In the genomic region with DNA sequence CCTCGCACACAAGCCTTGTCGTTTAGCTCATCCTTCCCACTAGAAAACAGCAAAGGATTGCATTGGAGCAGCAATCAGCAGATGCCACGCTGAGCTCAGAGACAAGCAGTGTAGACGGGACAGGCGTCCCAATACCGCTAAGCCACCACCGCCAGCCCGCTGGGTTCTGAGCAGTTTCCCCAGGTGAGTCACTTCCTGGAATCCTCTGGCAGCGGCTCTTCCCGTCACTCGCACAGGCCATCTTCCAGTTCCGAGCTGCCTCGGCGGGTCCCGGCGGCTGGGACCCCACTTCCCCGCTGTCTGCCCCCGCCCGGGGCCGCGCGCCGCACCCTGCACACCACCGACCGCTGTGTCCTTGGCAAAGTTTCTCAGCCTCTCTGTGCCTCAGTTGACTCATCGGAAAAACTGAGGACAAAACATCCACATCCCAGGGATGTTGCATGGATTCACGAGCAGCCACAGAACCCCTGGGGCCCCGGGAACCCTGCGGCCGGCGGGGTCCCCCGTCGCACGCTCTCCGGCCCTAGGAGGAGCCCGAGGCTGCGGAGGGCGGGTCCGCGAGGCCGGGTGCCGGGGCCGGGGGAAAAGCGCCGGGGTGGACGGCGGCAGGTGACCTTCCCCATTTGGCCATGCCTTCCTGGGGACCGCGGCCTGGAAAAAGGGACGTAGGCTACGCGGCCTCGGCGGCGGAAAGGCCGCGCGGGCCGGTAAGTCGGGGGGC, we compare ENCODE assay signal across 1 cellular context.
TF ChIP-seq lines count a peak whose summit lies in the region.

No MANE protein-coding gene starts in this region.

TF ChIP-seq in HepG2, 621 proteins besides CTCF, POLR2A, EP300 and RAD21 (continued from another document and continues in another):
- TF ChIP-seq, protein P1, sequence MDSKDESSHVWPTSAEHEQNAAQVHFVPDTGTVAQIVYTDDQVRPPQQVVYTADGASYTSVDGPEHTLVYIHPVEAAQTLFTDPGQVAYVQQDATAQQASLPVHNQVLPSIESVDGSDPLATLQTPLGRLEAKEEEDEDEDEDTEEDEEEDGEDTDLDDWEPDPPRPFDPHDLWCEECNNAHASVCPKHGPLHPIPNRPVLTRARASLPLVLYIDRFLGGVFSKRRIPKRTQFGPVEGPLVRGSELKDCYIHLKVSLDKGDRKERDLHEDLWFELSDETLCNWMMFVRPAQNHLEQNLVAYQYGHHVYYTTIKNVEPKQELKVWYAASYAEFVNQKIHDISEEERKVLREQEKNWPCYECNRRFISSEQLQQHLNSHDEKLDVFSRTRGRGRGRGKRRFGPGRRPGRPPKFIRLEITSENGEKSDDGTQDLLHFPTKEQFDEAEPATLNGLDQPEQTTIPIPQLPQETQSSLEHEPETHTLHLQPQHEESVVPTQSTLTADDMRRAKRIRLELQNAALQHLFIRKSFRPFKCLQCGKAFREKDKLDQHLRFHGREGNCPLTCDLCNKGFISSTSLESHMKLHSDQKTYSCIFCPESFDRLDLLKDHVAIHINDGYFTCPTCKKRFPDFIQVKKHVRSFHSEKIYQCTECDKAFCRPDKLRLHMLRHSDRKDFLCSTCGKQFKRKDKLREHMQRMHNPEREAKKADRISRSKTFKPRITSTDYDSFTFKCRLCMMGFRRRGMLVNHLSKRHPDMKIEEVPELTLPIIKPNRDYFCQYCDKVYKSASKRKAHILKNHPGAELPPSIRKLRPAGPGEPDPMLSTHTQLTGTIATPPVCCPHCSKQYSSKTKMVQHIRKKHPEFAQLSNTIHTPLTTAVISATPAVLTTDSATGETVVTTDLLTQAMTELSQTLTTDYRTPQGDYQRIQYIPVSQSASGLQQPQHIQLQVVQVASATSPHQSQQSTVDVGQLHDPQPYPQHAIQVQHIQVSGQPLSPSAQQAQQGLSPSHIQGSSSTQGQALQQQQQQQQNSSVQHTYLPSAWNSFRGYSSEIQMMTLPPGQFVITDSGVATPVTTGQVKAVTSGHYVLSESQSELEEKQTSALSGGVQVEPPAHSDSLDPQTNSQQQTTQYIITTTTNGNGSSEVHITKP (CRISPR knock-in tag; IDR thresholded peaks at IDR 0.05; ENCODE audit: low read depth), result no peak
- TF ChIP-seq ZFY (CRISPR knock-in tag; IDR thresholded peaks at IDR 0.05) (no peak), ZSCAN12 (CRISPR knock-in tag; IDR thresholded peaks at IDR 0.05) (no peak), ZNF780A (CRISPR knock-in tag; IDR thresholded peaks at IDR 0.05) (no peak), MIER3 (CRISPR knock-in tag; IDR thresholded peaks at IDR 0.05; ENCODE audit: borderline replicate concordance) (no peak), SMAD9 (CRISPR knock-in tag; IDR thresholded peaks at IDR 0.05) (no peak), ZNF672 (CRISPR knock-in tag; IDR thresholded peaks at IDR 0.05) (no peak), MATR3 (CRISPR knock-in tag; IDR thresholded peaks at IDR 0.05) (no peak), ATF7 (IDR thresholded peaks at IDR 0.05) (no peak), ATF7 (CRISPR knock-in tag; IDR thresholded peaks at IDR 0.05) (no peak), NR2F6 (IDR thresholded peaks at IDR 0.05) (no peak), NR2F6 (CRISPR knock-in tag; IDR thresholded peaks at IDR 0.05) (no peak), ZZZ3 (CRISPR knock-in tag; IDR thresholded peaks at IDR 0.05; ENCODE audit: borderline replicate concordance) (no peak), NCOA1 (CRISPR knock-in tag; IDR thresholded peaks at IDR 0.05) (no peak), CAMTA2 (CRISPR knock-in tag; IDR thresholded peaks at IDR 0.05; ENCODE audit: borderline replicate concordance) (no peak), AGO2 (optimal IDR thresholded peaks at IDR 0.05; ENCODE audit: low read depth, low read length) (no peak), KDM5A (IDR thresholded peaks at IDR 0.05; ENCODE audit: borderline replicate concordance, low read length) (no peak; the same call in 1 of the 2 replicates), ZNF629 (CRISPR knock-in tag; conservative IDR thresholded peaks at IDR 0.05) (no peak), RNF2 (conservative IDR thresholded peaks at IDR 0.05; ENCODE audit: low read depth) (no peak), RFXAP (CRISPR knock-in tag; IDR thresholded peaks at IDR 0.05; ENCODE audit: borderline replicate concordance) (no peak), SRF (IDR thresholded peaks at IDR 0.05; ENCODE audit: low read depth, low read length) (no peak), ZNF232 (CRISPR knock-in tag; IDR thresholded peaks at IDR 0.05; ENCODE audit: borderline replicate concordance) (no peak), PTBP1 (IDR thresholded peaks at IDR 0.05; ENCODE audit: low read depth, low read length, poor library complexity, severe bottlenecking) (no peak), TCF7 (IDR thresholded peaks at IDR 0.05; ENCODE audit: low read depth) (no peak), TMF1 (CRISPR knock-in tag; IDR thresholded peaks at IDR 0.05; ENCODE audit: low read depth) (no peak; the same call in 1 of the 2 replicates), MBNL3 (CRISPR knock-in tag; conservative IDR thresholded peaks at IDR 0.05) (no peak), JUNB (CRISPR knock-in tag; IDR thresholded peaks at IDR 0.05; ENCODE audit: borderline replicate concordance) (no peak), ZFP36L1 (CRISPR knock-in tag; IDR thresholded peaks at IDR 0.05) (0 out of 2 replicates have a peak, but pooled peaks have one; percentile 13), REL (CRISPR knock-in tag; conservative IDR thresholded peaks at IDR 0.05) (no peak), ZNF562 (CRISPR knock-in tag; IDR thresholded peaks at IDR 0.05; ENCODE audit: borderline replicate concordance) (no peak), FOXK2 (IDR thresholded peaks at IDR 0.05) (no peak), NBN (conservative IDR thresholded peaks at IDR 0.05) (no peak), THYN1 (CRISPR knock-in tag; IDR thresholded peaks at IDR 0.05; ENCODE audit: borderline replicate concordance, low read depth) (no peak), FOSL1 (CRISPR knock-in tag; IDR thresholded peaks at IDR 0.05; ENCODE audit: borderline replicate concordance) (peak; percentile 58)
- TF ChIP-seq, protein P2, sequence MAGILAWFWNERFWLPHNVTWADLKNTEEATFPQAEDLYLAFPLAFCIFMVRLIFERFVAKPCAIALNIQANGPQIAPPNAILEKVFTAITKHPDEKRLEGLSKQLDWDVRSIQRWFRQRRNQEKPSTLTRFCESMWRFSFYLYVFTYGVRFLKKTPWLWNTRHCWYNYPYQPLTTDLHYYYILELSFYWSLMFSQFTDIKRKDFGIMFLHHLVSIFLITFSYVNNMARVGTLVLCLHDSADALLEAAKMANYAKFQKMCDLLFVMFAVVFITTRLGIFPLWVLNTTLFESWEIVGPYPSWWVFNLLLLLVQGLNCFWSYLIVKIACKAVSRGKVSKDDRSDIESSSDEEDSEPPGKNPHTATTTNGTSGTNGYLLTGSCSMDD (CRISPR knock-in tag; IDR thresholded peaks at IDR 0.05), result no peak
- TF ChIP-seq, protein P3, sequence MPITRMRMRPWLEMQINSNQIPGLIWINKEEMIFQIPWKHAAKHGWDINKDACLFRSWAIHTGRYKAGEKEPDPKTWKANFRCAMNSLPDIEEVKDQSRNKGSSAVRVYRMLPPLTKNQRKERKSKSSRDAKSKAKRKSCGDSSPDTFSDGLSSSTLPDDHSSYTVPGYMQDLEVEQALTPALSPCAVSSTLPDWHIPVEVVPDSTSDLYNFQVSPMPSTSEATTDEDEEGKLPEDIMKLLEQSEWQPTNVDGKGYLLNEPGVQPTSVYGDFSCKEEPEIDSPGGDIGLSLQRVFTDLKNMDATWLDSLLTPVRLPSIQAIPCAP (CRISPR knock-in tag; IDR thresholded peaks at IDR 0.05; ENCODE audit: low read depth), result no peak
- TF ChIP-seq, protein P4, sequence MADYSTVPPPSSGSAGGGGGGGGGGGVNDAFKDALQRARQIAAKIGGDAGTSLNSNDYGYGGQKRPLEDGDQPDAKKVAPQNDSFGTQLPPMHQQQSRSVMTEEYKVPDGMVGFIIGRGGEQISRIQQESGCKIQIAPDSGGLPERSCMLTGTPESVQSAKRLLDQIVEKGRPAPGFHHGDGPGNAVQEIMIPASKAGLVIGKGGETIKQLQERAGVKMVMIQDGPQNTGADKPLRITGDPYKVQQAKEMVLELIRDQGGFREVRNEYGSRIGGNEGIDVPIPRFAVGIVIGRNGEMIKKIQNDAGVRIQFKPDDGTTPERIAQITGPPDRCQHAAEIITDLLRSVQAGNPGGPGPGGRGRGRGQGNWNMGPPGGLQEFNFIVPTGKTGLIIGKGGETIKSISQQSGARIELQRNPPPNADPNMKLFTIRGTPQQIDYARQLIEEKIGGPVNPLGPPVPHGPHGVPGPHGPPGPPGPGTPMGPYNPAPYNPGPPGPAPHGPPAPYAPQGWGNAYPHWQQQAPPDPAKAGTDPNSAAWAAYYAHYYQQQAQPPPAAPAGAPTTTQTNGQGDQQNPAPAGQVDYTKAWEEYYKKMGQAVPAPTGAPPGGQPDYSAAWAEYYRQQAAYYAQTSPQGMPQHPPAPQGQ (CRISPR knock-in tag; IDR thresholded peaks at IDR 0.05; ENCODE audit: borderline replicate concordance), result no peak
- TF ChIP-seq, protein P5, sequence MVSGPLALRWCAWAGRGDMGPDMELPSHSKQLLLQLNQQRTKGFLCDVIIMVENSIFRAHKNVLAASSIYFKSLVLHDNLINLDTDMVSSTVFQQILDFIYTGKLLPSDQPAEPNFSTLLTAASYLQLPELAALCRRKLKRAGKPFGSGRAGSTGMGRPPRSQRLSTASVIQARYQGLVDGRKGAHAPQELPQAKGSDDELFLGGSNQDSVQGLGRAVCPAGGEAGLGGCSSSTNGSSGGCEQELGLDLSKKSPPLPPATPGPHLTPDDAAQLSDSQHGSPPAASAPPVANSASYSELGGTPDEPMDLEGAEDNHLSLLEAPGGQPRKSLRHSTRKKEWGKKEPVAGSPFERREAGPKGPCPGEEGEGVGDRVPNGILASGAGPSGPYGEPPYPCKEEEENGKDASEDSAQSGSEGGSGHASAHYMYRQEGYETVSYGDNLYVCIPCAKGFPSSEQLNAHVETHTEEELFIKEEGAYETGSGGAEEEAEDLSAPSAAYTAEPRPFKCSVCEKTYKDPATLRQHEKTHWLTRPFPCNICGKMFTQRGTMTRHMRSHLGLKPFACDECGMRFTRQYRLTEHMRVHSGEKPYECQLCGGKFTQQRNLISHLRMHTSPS (CRISPR knock-in tag; IDR thresholded peaks at IDR 0.05; ENCODE audit: low read depth), result no peak
- TF ChIP-seq, protein P6, sequence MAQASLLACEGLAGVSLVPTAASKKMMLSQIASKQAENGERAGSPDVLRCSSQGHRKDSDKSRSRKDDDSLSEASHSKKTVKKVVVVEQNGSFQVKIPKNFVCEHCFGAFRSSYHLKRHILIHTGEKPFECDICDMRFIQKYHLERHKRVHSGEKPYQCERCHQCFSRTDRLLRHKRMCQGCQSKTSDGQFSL (CRISPR knock-in tag; IDR thresholded peaks at IDR 0.05), result no peak
- TF ChIP-seq, protein P7, sequence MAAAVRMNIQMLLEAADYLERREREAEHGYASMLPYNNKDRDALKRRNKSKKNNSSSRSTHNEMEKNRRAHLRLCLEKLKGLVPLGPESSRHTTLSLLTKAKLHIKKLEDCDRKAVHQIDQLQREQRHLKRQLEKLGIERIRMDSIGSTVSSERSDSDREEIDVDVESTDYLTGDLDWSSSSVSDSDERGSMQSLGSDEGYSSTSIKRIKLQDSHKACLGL (CRISPR knock-in tag; IDR thresholded peaks at IDR 0.05), result no peak
- TF ChIP-seq, protein P8, sequence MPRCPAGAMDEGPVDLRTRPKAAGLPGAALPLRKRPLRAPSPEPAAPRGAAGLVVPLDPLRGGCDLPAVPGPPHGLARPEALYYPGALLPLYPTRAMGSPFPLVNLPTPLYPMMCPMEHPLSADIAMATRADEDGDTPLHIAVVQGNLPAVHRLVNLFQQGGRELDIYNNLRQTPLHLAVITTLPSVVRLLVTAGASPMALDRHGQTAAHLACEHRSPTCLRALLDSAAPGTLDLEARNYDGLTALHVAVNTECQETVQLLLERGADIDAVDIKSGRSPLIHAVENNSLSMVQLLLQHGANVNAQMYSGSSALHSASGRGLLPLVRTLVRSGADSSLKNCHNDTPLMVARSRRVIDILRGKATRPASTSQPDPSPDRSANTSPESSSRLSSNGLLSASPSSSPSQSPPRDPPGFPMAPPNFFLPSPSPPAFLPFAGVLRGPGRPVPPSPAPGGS (CRISPR knock-in tag; IDR thresholded peaks at IDR 0.05), result no peak
- TF ChIP-seq, protein P9, sequence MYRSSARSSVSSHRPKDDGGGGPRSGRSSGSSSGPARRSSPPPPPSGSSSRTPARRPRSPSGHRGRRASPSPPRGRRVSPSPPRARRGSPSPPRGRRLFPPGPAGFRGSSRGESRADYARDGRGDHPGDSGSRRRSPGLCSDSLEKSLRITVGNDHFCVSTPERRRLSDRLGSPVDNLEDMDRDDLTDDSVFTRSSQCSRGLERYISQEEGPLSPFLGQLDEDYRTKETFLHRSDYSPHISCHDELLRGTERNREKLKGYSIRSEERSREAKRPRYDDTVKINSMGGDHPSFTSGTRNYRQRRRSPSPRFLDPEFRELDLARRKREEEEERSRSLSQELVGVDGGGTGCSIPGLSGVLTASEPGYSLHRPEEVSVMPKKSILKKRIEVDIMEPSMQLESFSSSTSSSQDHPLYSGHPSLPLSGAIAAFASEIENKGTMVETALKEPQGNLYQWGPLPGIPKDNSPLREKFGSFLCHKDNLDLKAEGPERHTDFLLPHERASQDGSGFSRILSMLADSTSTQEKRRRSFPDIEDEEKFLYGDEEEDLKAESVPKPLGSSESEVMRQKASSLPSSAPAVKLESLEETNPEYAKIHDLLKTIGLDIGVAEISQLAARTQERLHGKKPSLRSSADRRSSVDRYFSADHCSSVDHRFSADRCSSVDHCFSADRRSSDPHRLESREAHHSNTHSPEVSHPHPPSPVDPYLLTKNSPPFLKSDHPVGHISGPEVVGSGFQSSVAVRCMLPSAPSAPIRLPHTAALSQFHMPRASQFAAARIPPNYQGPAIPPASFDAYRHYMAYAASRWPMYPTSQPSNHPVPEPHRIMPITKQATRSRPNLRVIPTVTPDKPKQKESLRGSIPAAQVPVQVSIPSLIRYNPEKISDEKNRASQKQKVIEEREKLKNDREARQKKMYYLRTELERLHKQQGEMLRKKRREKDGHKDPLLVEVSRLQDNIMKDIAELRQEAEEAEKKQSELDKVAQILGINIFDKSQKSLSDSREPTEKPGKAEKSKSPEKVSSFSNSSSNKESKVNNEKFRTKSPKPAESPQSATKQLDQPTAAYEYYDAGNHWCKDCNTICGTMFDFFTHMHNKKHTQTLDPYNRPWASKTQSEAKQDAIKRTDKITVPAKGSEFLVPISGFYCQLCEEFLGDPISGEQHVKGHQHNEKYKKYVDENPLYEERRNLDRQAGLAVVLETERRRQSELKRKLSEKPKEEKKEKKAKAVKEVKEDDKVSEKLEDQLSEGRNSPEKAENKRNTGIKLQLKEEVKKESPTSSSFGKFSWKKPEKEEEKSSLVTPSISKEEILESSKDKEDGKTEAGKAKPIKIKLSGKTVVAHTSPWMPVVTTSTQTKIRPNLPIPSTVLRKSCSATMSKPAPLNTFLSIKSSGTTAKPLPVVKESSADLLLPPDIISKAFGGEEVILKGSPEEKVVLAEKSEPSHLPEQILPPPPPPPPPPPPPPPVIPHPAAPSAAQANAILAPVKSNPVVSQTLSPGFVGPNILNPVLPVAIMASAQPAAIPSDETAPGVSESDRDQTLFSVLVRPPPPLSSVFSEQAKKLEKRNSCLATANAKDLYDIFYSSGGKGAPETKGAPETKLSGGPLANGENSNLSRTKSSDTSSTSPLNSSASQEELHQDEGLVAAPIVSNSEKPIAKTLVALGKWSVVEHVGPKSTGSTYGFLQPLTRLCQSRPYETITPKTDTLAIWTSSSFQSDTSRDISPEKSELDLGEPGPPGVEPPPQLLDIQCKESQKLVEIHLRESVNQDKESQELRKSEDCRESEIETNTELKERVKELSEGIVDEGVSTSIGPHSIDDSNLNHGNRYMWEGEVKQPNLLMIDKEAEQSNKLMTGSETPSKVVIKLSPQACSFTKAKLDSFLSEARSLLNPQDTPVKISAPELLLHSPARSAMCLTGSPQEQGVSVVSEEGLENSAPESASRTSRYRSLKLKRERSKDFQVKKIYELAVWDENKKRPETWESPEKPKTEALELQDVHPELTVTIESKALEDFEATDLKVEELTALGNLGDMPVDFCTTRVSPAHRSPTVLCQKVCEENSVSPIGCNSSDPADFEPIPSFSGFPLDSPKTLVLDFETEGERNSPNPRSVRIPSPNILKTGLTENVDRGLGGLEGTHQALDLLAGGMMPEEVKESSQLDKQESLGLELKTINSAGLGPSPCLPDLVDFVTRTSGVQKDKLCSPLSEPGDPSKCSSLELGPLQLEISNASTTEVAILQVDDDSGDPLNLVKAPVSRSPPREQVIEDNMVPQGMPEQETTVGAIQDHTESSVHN (CRISPR knock-in tag; IDR thresholded peaks at IDR 0.05), result no peak
